Comparison of ENCODE assay signal across 12 cellular contexts in genomic region chr4:121898150-121898549, GRCh38. TPM values are rescaled to one million over a fixed set of nuclear protein-coding genes. Genes with fewer than 3 reads are reported as not detected.
DNase-seq lines count a peak whose midpoint lies in the region; ATAC-seq and TF ChIP-seq lines count a peak whose summit lies in the region.
"Had no signal": no experiment of that assay in that cellular context is flagged by ENCODE, and none has a peak within 500 bp of the region (broad histone marks: within the 10 kb centered on the region; RNA-seq: fewer than 3 reads in every experiment).

No MANE protein-coding gene starts in this region.

- H4K20me1 ChIP-seq in OCI-LY3 (ENCODE audit: insufficient read depth, low read length) = no peaks in the 10 kb centered on the region

- ATAC-seq in activated naive CD8-positive, alpha-beta T cell treated with anti-CD3 and anti-CD28 coated beads, Interleukin-2, amount 10 ng/mL, durations not matched to agents 7 days and 5 days (ENCODE audit: low read depth) = peak; percentile 52
- ATAC-seq in stimulated activated effector memory CD8-positive, alpha-beta T cell treated with anti-CD3 and anti-CD28 coated beads, Interleukin-12 subunit alpha, Interleukin-12 subunit beta, amount 100 ng/mL, for 72 hours = peak; percentile 51

- peak overlapping the region; percentile 99 for H2AFZ ChIP-seq in OCI-LY3 (ENCODE audit: low read depth, low read length)

- H3K27me3 ChIP-seq in OCI-LY3 (ENCODE audit: low read depth, low read length) (no peaks in the 10 kb centered on the region), thyroid gland (no peaks in the 10 kb centered on the region)

- no peaks in the 10 kb centered on the region for H3K79me2 ChIP-seq in OCI-LY3 (ENCODE audit: low read length)

- intact Hi-C loops in thyroid gland (cut with DNase I) = no loop called here

- POLR2A ChIA-PET in activated naive CD8-positive, alpha-beta T cell treated with anti-CD3 and anti-CD28 coated beads, Interleukin-2, amount 10 ng/mL, durations not matched to agents 7 days and 5 days (lab: Charles Lee) = interaction anchor here (0.5 kb wide), 1 partner anchor 490 kb away, joined by 4 read pairs; no protein-coding TSS in a partner anchor

- WGBS in thyroid gland, 2 donors = 56 to 57% methylated on average over 6 of the region's 6 CpGs

- DNase-seq in activated effector memory CD4-positive, alpha-beta T cell treated with anti-CD3 and anti-CD28 coated beads, Interleukin-2, amount 50 U/mL, for 16 hours = peak; percentile 63
- DNase-seq in activated effector memory CD4-positive, alpha-beta T cell treated with Interleukin-2 at 50 U/mL for 16 hours = no peak
- DNase-seq in activated naive CD8-positive, alpha-beta T cell treated with anti-CD3 and anti-CD28 coated beads, Interleukin-2, amount 10 ng/mL, durations not matched to agents 7 days and 5 days = no peak
- DNase-seq in stimulated activated effector memory CD8-positive, alpha-beta T cell treated with anti-CD3 and anti-CD28 coated beads, Interleukin-12 subunit alpha, Interleukin-12 subunit beta, amount 100 ng/mL, for 72 hours (ENCODE audit: low spot score in 2 of 2) = no peak
- DNase-seq in NCI-H2227 (lab: John Stamatoyannopoulos, UW; ENCODE audit: unreplicated experiment) (no peak), DMS79 treated with DMSO at 0.1 percent for 48 hours (lab: John Stamatoyannopoulos, UW) (no peak), thyroid gland (no peak)
- DNase-seq: NCI-H1105 treated with DMSO at 0.1 percent for 48 hours, occipital lobe had no signal

- H3K9ac ChIP-seq in OCI-LY3 (ENCODE audit: low read length) = 0 out of 2 replicates have a peak overlapping the region, but pooled peaks have one; percentile 31

- H3K4me3 Mint-ChIP-seq in activated naive CD8-positive, alpha-beta T cell treated with anti-CD3 and anti-CD28 coated beads, Interleukin-2, amount 10 ng/mL, durations not matched to agents 7 days and 5 days = no peak overlapping the region
- no peak overlapping the region for H3K4me3 Mint-ChIP-seq in stimulated activated effector memory CD8-positive, alpha-beta T cell treated with anti-CD3 and anti-CD28 coated beads, Interleukin-12 subunit alpha, Interleukin-12 subunit beta, amount 100 ng/mL, for 72 hours
- H3K4me3 Mint-ChIP-seq: activated naive CD8-positive, alpha-beta T cell; B cell had no signal

- no peaks in the 10 kb centered on the region for H3K36me3 Mint-ChIP-seq in activated naive CD8-positive, alpha-beta T cell treated with anti-CD3 and anti-CD28 coated beads, Interleukin-2, amount 10 ng/mL, durations not matched to agents 7 days and 5 days
- no peaks in the 10 kb centered on the region for H3K36me3 Mint-ChIP-seq in stimulated activated effector memory CD8-positive, alpha-beta T cell treated with anti-CD3 and anti-CD28 coated beads, Interleukin-12 subunit alpha, Interleukin-12 subunit beta, amount 100 ng/mL, for 72 hours
- H3K36me3 Mint-ChIP-seq: activated naive CD8-positive, alpha-beta T cell had no signal

- H3K27ac ChIP-seq in OCI-LY3 (ENCODE audit: low read length) (no peak overlapping the region), thyroid gland (no peak overlapping the region)

- no peaks in the 10 kb centered on the region for H3K9me3 ChIP-seq in OCI-LY3 (ENCODE audit: insufficient read depth, low read length)
- H3K9me3 ChIP-seq in thyroid gland = no peaks in the 10 kb centered on the region

- peak overlapping the region; percentile 70 for H3K4me2 ChIP-seq in OCI-LY3 (ENCODE audit: low read length)

- H3K4me1 ChIP-seq in OCI-LY3 (ENCODE audit: low read length) (peaks cover 9% of the 10 kb centered on the region; the same call in 1 of the 2 replicates), thyroid gland (no peaks in the 10 kb centered on the region)

- TF ChIP-seq POLR2A in thyroid gland (IDR thresholded peaks at IDR 0.05) = no peak

- H3K27me3 Mint-ChIP-seq in activated naive CD8-positive, alpha-beta T cell treated with anti-CD3 and anti-CD28 coated beads, Interleukin-2, amount 10 ng/mL, durations not matched to agents 7 days and 5 days = peaks cover 2% of the 10 kb centered on the region

- H3K27ac Mint-ChIP-seq in activated naive CD8-positive, alpha-beta T cell treated with anti-CD3 and anti-CD28 coated beads, Interleukin-2, amount 10 ng/mL, durations not matched to agents 7 days and 5 days = no peak overlapping the region
- H3K27ac Mint-ChIP-seq in stimulated activated effector memory CD8-positive, alpha-beta T cell treated with anti-CD3 and anti-CD28 coated beads, Interleukin-12 subunit alpha, Interleukin-12 subunit beta, amount 100 ng/mL, for 72 hours = no peak overlapping the region
- H3K27ac Mint-ChIP-seq: activated naive CD8-positive, alpha-beta T cell; B cell had no signal

- H3K36me3 ChIP-seq in OCI-LY3 (replicated peaks; ENCODE audit: low read depth, low read length) = no peaks in the 10 kb centered on the region
- no peaks in the 10 kb centered on the region for H3K36me3 ChIP-seq in thyroid gland

- H3K4me1 Mint-ChIP-seq in activated naive CD8-positive, alpha-beta T cell treated with anti-CD3 and anti-CD28 coated beads, Interleukin-2, amount 10 ng/mL, durations not matched to agents 7 days and 5 days = peaks cover 7% of the 10 kb centered on the region
- no peaks in the 10 kb centered on the region for H3K4me1 Mint-ChIP-seq in stimulated activated effector memory CD8-positive, alpha-beta T cell treated with anti-CD3 and anti-CD28 coated beads, Interleukin-12 subunit alpha, Interleukin-12 subunit beta, amount 100 ng/mL, for 72 hours

- peak overlapping the region; percentile 69 for H3K4me3 ChIP-seq in OCI-LY3 (ENCODE audit: low read length)
- H3K4me3 ChIP-seq in thyroid gland (replicated peaks in 1 of 3) = no peak overlapping the region

- no peaks in the 10 kb centered on the region for H3K9me3 Mint-ChIP-seq in activated naive CD8-positive, alpha-beta T cell treated with anti-CD3 and anti-CD28 coated beads, Interleukin-2, amount 10 ng/mL, durations not matched to agents 7 days and 5 days
- no peaks in the 10 kb centered on the region for H3K9me3 Mint-ChIP-seq in stimulated activated effector memory CD8-positive, alpha-beta T cell treated with anti-CD3 and anti-CD28 coated beads, Interleukin-12 subunit alpha, Interleukin-12 subunit beta, amount 100 ng/mL, for 72 hours

- TF ChIP-seq CTCF in OCI-LY3 (IDR thresholded peaks at IDR 0.05; ENCODE audit: low read depth, low read length) (0 out of 2 replicates have a peak, but pooled peaks have one; percentile 4), thyroid gland (IDR thresholded peaks at IDR 0.05) (no peak)

RNA-seq across cellular contexts. Expression of gene BBS7, which starts 27.9 kb away (rescaled TPM):
- total RNA-seq in activated naive CD8-positive, alpha-beta T cell treated with anti-CD3 and anti-CD28 coated beads, Interleukin-2, amount 10 ng/mL, durations not matched to agents 7 days and 5 days = 10 to 100 TPM; 16.6 to 20.7 TPM
- total RNA-seq in thyroid gland = 10 to 100 TPM; 15.0 to 34.1 (median 24.5) TPM

RNA-seq across cellular contexts. Expression of gene TRPC3, which starts 53.7 kb away (rescaled TPM):
- under 1 TPM; 0.34 to 0.55 TPM for total RNA-seq in activated naive CD8-positive, alpha-beta T cell treated with anti-CD3 and anti-CD28 coated beads, Interleukin-2, amount 10 ng/mL, durations not matched to agents 7 days and 5 days
- total RNA-seq in thyroid gland = 1 to 10 TPM in 1 of 4 donors, under 1 TPM in 3; 0.27 to 1.1 (median 0.55) TPM
- total RNA-seq: B cell had no signal
